ENCODE assay signal across 22 cellular contexts in the genomic region with DNA sequence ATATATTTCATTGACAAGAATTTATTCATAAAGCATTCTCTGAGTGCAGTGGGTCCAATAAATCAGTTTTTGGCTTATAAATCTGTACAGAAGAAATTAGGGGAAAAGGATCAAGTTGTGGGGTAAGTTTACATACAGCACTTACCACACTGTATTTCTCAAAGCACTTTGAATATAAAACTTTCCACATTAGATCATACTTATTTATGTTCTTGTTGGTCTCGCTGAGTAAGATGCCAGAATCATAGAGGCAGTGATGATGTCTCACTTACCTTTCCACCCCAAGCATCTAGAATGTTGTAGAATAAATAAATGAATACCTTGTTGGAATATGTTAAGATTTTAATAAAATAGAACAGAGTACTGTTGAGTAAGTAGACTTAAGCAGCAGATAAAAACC.
DNase-seq lines count a peak whose midpoint lies in the region; ATAC-seq and TF ChIP-seq lines count a peak whose summit lies in the region.
"Had no signal": no experiment of that assay in that cellular context is flagged by ENCODE, and none has a peak within 500 bp of the region (broad histone marks: within the 10 kb centered on the region; RNA-seq: fewer than 3 reads in every experiment).

No MANE protein-coding gene starts in this region.

- H4K20me1 ChIP-seq in SU-DHL-6 (ENCODE audit: low read depth, low read length) = no peaks in the 10 kb centered on the region
- H4K20me1 ChIP-seq: BLaER1 treated with 17β-estradiol and CSF1 and Interleukin-3, amounts not matched to agents 10 nM and 100 nM had no signal

- no peaks in the 10 kb centered on the region for H3K9me2 ChIP-seq in SU-DHL-6 (replicated peaks; ENCODE audit: insufficient read depth, low read length)

- no peak overlapping the region for H3K4me2 ChIP-seq in SU-DHL-6 (ENCODE audit: low read depth, low read length, poor library complexity, severe bottlenecking)
- H3K4me2 ChIP-seq: A549; BLaER1 treated with 17β-estradiol and CSF1 and Interleukin-3, amounts not matched to agents 10 nM and 100 nM had no signal

- no peak overlapping the region for H3K4me3 ChIP-seq in left ventricle myocardium inferior
- H3K4me3 ChIP-seq in right atrium auricular region = no peak overlapping the region
- no peak overlapping the region for H3K4me3 ChIP-seq in SU-DHL-6 (ENCODE audit: insufficient read depth, low read length, poor library complexity, severe bottlenecking)
- no peak overlapping the region for H3K4me3 ChIP-seq in psoas muscle
- no peak overlapping the region for H3K4me3 ChIP-seq in subcutaneous abdominal adipose tissue (ENCODE audit: low read depth in 1 of 5, low read length in 5 of 5)
- H3K4me3 ChIP-seq: A549; BLaER1 treated with 17β-estradiol and CSF1 and Interleukin-3, amounts not matched to agents 10 nM and 100 nM; GM23248 had no signal

- H3K36me3 ChIP-seq in left ventricle myocardium inferior (no peaks in the 10 kb centered on the region), right atrium auricular region (no peaks in the 10 kb centered on the region), SU-DHL-6 (ENCODE audit: low read length) (no peaks in the 10 kb centered on the region), psoas muscle (ENCODE audit: insufficient read depth in 1 of 2, low read depth in 1 of 2) (no peaks in the 10 kb centered on the region), subcutaneous abdominal adipose tissue (ENCODE audit: control insufficient read depth in 5 of 5, insufficient read depth in 5 of 5, low read length in 5 of 5) (no peaks in the 10 kb centered on the region)
- H3K36me3 ChIP-seq: BE2C; BLaER1 treated with 17β-estradiol and CSF1 and Interleukin-3, amounts not matched to agents 10 nM and 100 nM had no signal

- H3K9ac ChIP-seq in SU-DHL-6 (ENCODE audit: low read length) (no peak overlapping the region), subcutaneous abdominal adipose tissue (ENCODE audit: low read length in 5 of 5) (no peak overlapping the region)
- H3K9ac ChIP-seq: BLaER1 treated with 17β-estradiol and CSF1 and Interleukin-3, amounts not matched to agents 10 nM and 100 nM; GM23248 had no signal

- H3K79me2 ChIP-seq in SU-DHL-6 (ENCODE audit: insufficient read depth, low read length) = no peaks in the 10 kb centered on the region

- TF ChIP-seq CTCF in left ventricle myocardium inferior (IDR thresholded peaks at IDR 0.05; ENCODE audit: borderline replicate concordance) (no peak), right atrium auricular region (IDR thresholded peaks at IDR 0.05) (no peak), SU-DHL-6 (IDR thresholded peaks at IDR 0.05; ENCODE audit: insufficient read depth, low read length, poor library complexity, severe bottlenecking) (no peak), psoas muscle (IDR thresholded peaks at IDR 0.05) (no peak)

- DNase-seq in left ventricle myocardium inferior (no peak), right atrium auricular region (ENCODE audit: low spot score) (no peak), psoas muscle (no peak), caudate nucleus (lab: John Stamatoyannopoulos, UW) (no peak)
- DNase-seq: 8988T; ACHN; AML-193; BE2C; Calu3; CD4-positive, alpha-beta T cell; CD8-positive, alpha-beta memory T cell; DMS53; DMS79 treated with DMSO at 0.1 percent for 48 hours; GF-D8; GM23248; H9 had no signal

- ATAC-seq in psoas muscle (peak; percentile 65 to 88 (median 80)), GM18861 (IDR thresholded peaks at IDR 0.05; ENCODE audit: unreplicated experiment) (no peak)
- ATAC-seq: A549, HCT116 had no signal

- no peaks in the 10 kb centered on the region for H3F3A ChIP-seq in SU-DHL-6 (ENCODE audit: insufficient read depth)

- H3K27ac ChIP-seq in left ventricle myocardium inferior (replicated peaks) (peak overlapping the region; percentile 31), right atrium auricular region (peak overlapping the region in 1 of 2 donors; percentile 6), SU-DHL-6 (ENCODE audit: low read depth, low read length) (no peak overlapping the region), psoas muscle (no peak overlapping the region), subcutaneous abdominal adipose tissue (ENCODE audit: low read depth, low read length) (peak overlapping the region; percentile 35), caudate nucleus (ENCODE audit: low read depth, low read length) (no peak overlapping the region)
- H3K27ac ChIP-seq: A549; BLaER1 treated with 17β-estradiol and CSF1 and Interleukin-3, amounts not matched to agents 10 nM and 100 nM; GM23248 had no signal

- H3K4me1 ChIP-seq in left ventricle myocardium inferior = peaks cover 13% of the 10 kb centered on the region
- no peaks in the 10 kb centered on the region for H3K4me1 ChIP-seq in right atrium auricular region
- H3K4me1 ChIP-seq in psoas muscle = no peaks in the 10 kb centered on the region
- H3K4me1 ChIP-seq in subcutaneous abdominal adipose tissue (ENCODE audit: control insufficient read depth in 5 of 5, insufficient read depth in 5 of 5, low read length in 5 of 5) = peaks cover 0 to 12% (median 3%) of the 10 kb centered on the region in 5 donors
- H3K4me1 ChIP-seq: A549; BE2C; BLaER1 treated with 17β-estradiol and CSF1 and Interleukin-3, amounts not matched to agents 10 nM and 100 nM had no signal

- intact Hi-C loops in left ventricle myocardium inferior (cut with micrococcal nuclease) = no loop called here
- intact Hi-C loops in psoas muscle (cut with DNase I) = no loop called here

- peak overlapping the region; percentile 66 for H2AFZ ChIP-seq in SU-DHL-6 (ENCODE audit: low read depth, low read length, severe bottlenecking)
- H2AFZ ChIP-seq: GM23248 had no signal

- H3K9me3 ChIP-seq in left ventricle myocardium inferior (replicated peaks) (no peaks in the 10 kb centered on the region), right atrium auricular region (no peaks in the 10 kb centered on the region), SU-DHL-6 (ENCODE audit: insufficient read depth, low read length) (no peaks in the 10 kb centered on the region), psoas muscle (no peaks in the 10 kb centered on the region), subcutaneous abdominal adipose tissue (ENCODE audit: control insufficient read depth in 5 of 5, low read length in 5 of 5) (peaks cover 0 to 2% (median 0%) of the 10 kb centered on the region in 5 donors)
- H3K9me3 ChIP-seq: A549; BE2C; BLaER1 treated with 17β-estradiol and CSF1 and Interleukin-3, amounts not matched to agents 10 nM and 100 nM had no signal

- H3K27me3 ChIP-seq in left ventricle myocardium inferior (ENCODE audit: low read depth) (no peaks in the 10 kb centered on the region), right atrium auricular region (no peaks in the 10 kb centered on the region), SU-DHL-6 (ENCODE audit: low read length) (no peaks in the 10 kb centered on the region), psoas muscle (ENCODE audit: insufficient read depth in 3 of 3, low read length in 2 of 3) (no peaks in the 10 kb centered on the region), subcutaneous abdominal adipose tissue (ENCODE audit: control insufficient read depth in 5 of 5, insufficient read depth in 4 of 5, low read length in 5 of 5) (no peaks in the 10 kb centered on the region)
- H3K27me3 ChIP-seq: BE2C; BLaER1 treated with 17β-estradiol and CSF1 and Interleukin-3, amounts not matched to agents 10 nM and 100 nM had no signal

- WGBS in psoas muscle, 3 donors = 28 to 36% (median 34%) methylated on average over 1 of the region's 1 CpG

Comparison
In these comparisons a context has a peak if more than half of its experiments do, and no peak if none do; other contexts are left out.
1. H3K27ac ChIP-seq: peak in left ventricle myocardium inferior (single experiment) and subcutaneous abdominal adipose tissue (single experiment); none in SU-DHL-6 (single experiment), psoas muscle (single experiment) and caudate nucleus (single experiment).